In genomic region chr12:74076918-74077317, GRCh38 we compare ENCODE assay signal across 24 cellular contexts.
A peak's percentile ranks its signal among the peaks of the same experiment; 100 is the strongest.
DNase-seq lines count a peak whose midpoint lies in the region; ATAC-seq, FAIRE-seq and TF ChIP-seq lines count a peak whose summit lies in the region.
"Had no signal": no experiment of that assay in that cellular context is flagged by ENCODE, and none has a peak within 500 bp of the region (broad histone marks: within the 10 kb centered on the region; RNA-seq: fewer than 3 reads in every experiment).

No MANE protein-coding gene starts in this region.

- no peak overlapping the region for H2BK20ac ChIP-seq in IMR-90 (ENCODE audit: low read depth, low read length)

- H3K27me3 ChIP-seq in IMR-90 (ENCODE audit: control insufficient read depth, insufficient read depth, low read length), result no peaks in the 10 kb centered on the region
- no peaks in the 10 kb centered on the region for H3K27me3 ChIP-seq in PC-3 (ENCODE audit: low read length)
- H3K27me3 ChIP-seq in WERI-Rb-1 (ENCODE audit: insufficient read depth, low read depth, severe bottlenecking), result no peaks in the 10 kb centered on the region
- H3K27me3 ChIP-seq: BE2C, BLaER1 had no signal

- no peaks in the 10 kb centered on the region for H3K79me2 ChIP-seq in PC-3 (ENCODE audit: low read length)

- no peak overlapping the region for H3K14ac ChIP-seq in IMR-90 (replicated peaks; ENCODE audit: low read depth, low read length)

- no peak overlapping the region for H4K5ac ChIP-seq in IMR-90 (ENCODE audit: low read depth, low read length)

- intact Hi-C loops in IMR-90 (cut with micrococcal nuclease) (no loop called here), PC-3 (cut with micrococcal nuclease) (no loop called here)

- no peaks in the 10 kb centered on the region for H3K9me1 ChIP-seq in IMR-90 (ENCODE audit: insufficient read depth, low read length)

- CTCF ChIA-PET in A549 (lab: Yijun Ruan, JAX), result no interaction called here
- CTCF ChIA-PET in IMR-90 (lab: Yijun Ruan, JAX), result no interaction called here
- CTCF ChIA-PET in PC-3 (lab: Charles Lee), result no interaction called here

- no peak overlapping the region for H2AK5ac ChIP-seq in IMR-90 (ENCODE audit: low read depth, low read length)

- 0 out of 3 replicates have a peak, but pooled peaks cover 3% of the 10 kb centered on the region for H3K9me3 ChIP-seq in A549
- no peaks in the 10 kb centered on the region; the same call in 1 of the 2 replicates for H3K9me3 ChIP-seq in IMR-90 (ENCODE audit: control insufficient read depth, insufficient read depth, low read length)
- no peaks in the 10 kb centered on the region for H3K9me3 ChIP-seq in PC-3 (ENCODE audit: low read length)
- no peaks in the 10 kb centered on the region for H3K9me3 ChIP-seq in WERI-Rb-1 (ENCODE audit: severe bottlenecking)
- H3K9me3 ChIP-seq: BE2C, BLaER1 had no signal

- no peak overlapping the region for H2AFZ ChIP-seq in IMR-90 (replicated peaks; ENCODE audit: low read length, poor library complexity)
- H2AFZ ChIP-seq in PC-3 (ENCODE audit: low read length), result no peak overlapping the region

- H3K27ac ChIP-seq in A549 (no peak overlapping the region), IMR-90 (ENCODE audit: insufficient read depth, low read length) (no peak overlapping the region), PC-3 (ENCODE audit: low read length) (no peak overlapping the region), WERI-Rb-1 (no peak overlapping the region)
- H3K27ac ChIP-seq: 22Rv1, BLaER1 had no signal

- ATAC-seq in A549, result no peak
- ATAC-seq in IMR-90 (ENCODE audit: low read depth), result no peak
- no peak; the same call in 1 of the 2 replicates for ATAC-seq in PC-3
- ATAC-seq: GM12878 had no signal

- TF ChIP-seq RAD21 in A549 (conservative IDR thresholded peaks at IDR 0.05 in 1 of 2, IDR thresholded peaks at IDR 0.05 in 1 of 2) (0 out of 5 replicates have a peak, but pooled peaks of 1 of the 2 experiments have one; percentile 3), IMR-90 (IDR thresholded peaks at IDR 0.05; ENCODE audit: low read length) (no peak)

- no peaks in the 10 kb centered on the region for H3K36me3 ChIP-seq in IMR-90 (ENCODE audit: control insufficient read depth, insufficient read depth, low read length)
- no peaks in the 10 kb centered on the region for H3K36me3 ChIP-seq in PC-3 (ENCODE audit: low read depth, low read length)
- no peaks in the 10 kb centered on the region for H3K36me3 ChIP-seq in WERI-Rb-1
- H3K36me3 ChIP-seq: BE2C, BLaER1 had no signal

- no peak for FAIRE-seq in A549 (lab: Jason Lieb, UNC)
- FAIRE-seq: GM12878, GM19239 had no signal

- dilution Hi-C loops in IMR-90 (cut with HindIII; ENCODE audit: low sequenced_read_pairs, unreplicated experiment), result no loop called here

- no peak overlapping the region for H4K91ac ChIP-seq in IMR-90 (ENCODE audit: insufficient read depth, low read depth, low read length)

- H3K9me2 ChIP-seq in PC-3 (replicated peaks; ENCODE audit: low read length), result no peaks in the 10 kb centered on the region; the same call in 1 of the 2 replicates

- TF ChIP-seq CTCF in A549 (IDR thresholded peaks at IDR 0.05) (no peak), IMR-90 (conservative IDR thresholded peaks at IDR 0.05; ENCODE audit: low read depth, low read length) (no peak), PC-3 (conservative IDR thresholded peaks at IDR 0.05; ENCODE audit: low read depth, low read length) (0 out of 2 replicates have a peak, but pooled peaks have one; percentile 22), WERI-Rb-1 (IDR thresholded peaks at IDR 0.05; ENCODE audit: low read depth, low read length) (no peak)

- H2BK5ac ChIP-seq in IMR-90 (ENCODE audit: low read depth, low read length, poor library complexity, severe bottlenecking), result no peak overlapping the region

- TF ChIP-seq EP300 in A549 (IDR thresholded peaks at IDR 0.05), result no peak

- POLR2A ChIA-PET in A549 (lab: Yijun Ruan, JAX), result no interaction called here
- POLR2A ChIA-PET in IMR-90 (lab: Charles Lee; ENCODE audit: unreplicated experiment), result no interaction called here
- POLR2A ChIA-PET in PC-3 (lab: Charles Lee; ENCODE audit: unreplicated experiment), result interaction anchor here (0.6 kb wide), 1 partner anchor 371 kb away, joined by 3 read pairs; no protein-coding TSS in a partner anchor

- no peaks in the 10 kb centered on the region for H3K4me1 ChIP-seq in A549
- H3K4me1 ChIP-seq in IMR-90 (ENCODE audit: control insufficient read depth, insufficient read depth, low read length), result no peaks in the 10 kb centered on the region
- no peaks in the 10 kb centered on the region for H3K4me1 ChIP-seq in PC-3 (ENCODE audit: insufficient read depth, low read length)
- H3K4me1 ChIP-seq: BE2C, BLaER1 had no signal

- H4K8ac ChIP-seq in IMR-90 (ENCODE audit: low read depth in 2 of 2, low read length in 2 of 2), result no peak overlapping the region

- in situ Hi-C loops in IMR-90 (cut with MboI; ENCODE audit: low sequenced_read_pairs), result no loop called here

- H4K20me1 ChIP-seq in IMR-90 (ENCODE audit: insufficient read depth, low read length) (no peaks in the 10 kb centered on the region), PC-3 (ENCODE audit: low read length) (no peaks in the 10 kb centered on the region)
- H4K20me1 ChIP-seq: BLaER1 had no signal

- DNase-seq in NCI-H82 (lab: John Stamatoyannopoulos, UW) (peak; percentile 5), NCI-H82 treated with DMSO at 0.1 percent for 48 hours (lab: John Stamatoyannopoulos, UW; ENCODE audit: unreplicated experiment) (no peak), A549 (ENCODE audit: low read depth in 1 of 2, low spot score in 1 of 2) (no peak), IMR-90 (no peak), PC-3 (peak; percentile 13), NCI-H526 treated with DMSO at 0.1 percent for 48 hours (lab: John Stamatoyannopoulos, UW) (no peak), WERI-Rb-1 (no peak), DMS53 treated with DMSO at 0.1 percent for 48 hours (lab: John Stamatoyannopoulos, UW; ENCODE audit: unreplicated experiment) (no peak)
- DNase-seq: ACHN; BE2C; C1 segment of cervical spinal cord; CD4-positive, alpha-beta memory T cell; CD4-positive, CD25-positive, alpha-beta regulatory T cell; CD8-positive, alpha-beta memory T cell; COR-L47; DMS 273 treated with DMSO at 0.1 percent for 48 hours; DMS153; DMS53; DMS79 treated with DMSO at 0.1 percent for 48 hours; GDM1 had no signal

- BruUV-seq in IMR-90 (replicated peaks; lab: Mats Ljungman, UMichigan) (no TSS peak), PC-3 (replicated peaks; lab: Mats Ljungman, UMichigan) (no TSS peak)

- no peak overlapping the region for H2BK15ac ChIP-seq in IMR-90 (ENCODE audit: low read depth, low read length)

- TF ChIP-seq POLR2A in A549 (IDR thresholded peaks at IDR 0.05; ENCODE audit: low read length) (no peak), IMR-90 (IDR thresholded peaks at IDR 0.05; ENCODE audit: low read depth, low read length) (no peak)

- H3K4me2 ChIP-seq in A549 (no peak overlapping the region), IMR-90 (ENCODE audit: low read depth, low read length) (no peak overlapping the region), PC-3 (ENCODE audit: low read length) (no peak overlapping the region)
- H3K4me2 ChIP-seq: BLaER1 had no signal

- no peak overlapping the region for H3K4me3 ChIP-seq in A549
- no peak overlapping the region for H3K4me3 ChIP-seq in IMR-90 (ENCODE audit: insufficient read depth, low read depth, low read length)
- no peak overlapping the region for H3K4me3 ChIP-seq in PC-3 (ENCODE audit: low read length)
- H3K4me3 ChIP-seq in WERI-Rb-1 (ENCODE audit: low read depth, low read length), result no peak overlapping the region
- H3K4me3 ChIP-seq: BLaER1, GM12878 had no signal

- H2AK9ac ChIP-seq in IMR-90 (replicated peaks; ENCODE audit: low read depth, low read length, poor library complexity), result no peak overlapping the region

- H3K56ac ChIP-seq in IMR-90 (ENCODE audit: extremely low read depth, insufficient read depth, low read length), result no peak overlapping the region

- no peaks in the 10 kb centered on the region for H3F3A ChIP-seq in PC-3 (ENCODE audit: low read length, unreplicated experiment)

- H3K9ac ChIP-seq in IMR-90 (ENCODE audit: low read depth, low read length) (no peak overlapping the region), PC-3 (ENCODE audit: low read length) (no peak overlapping the region)
- H3K9ac ChIP-seq: BLaER1 had no signal

- no peaks in the 10 kb centered on the region for H3K79me1 ChIP-seq in IMR-90 (ENCODE audit: low read depth in 1 of 2, low read length in 2 of 2)

- no peak overlapping the region for H3K23ac ChIP-seq in IMR-90 (ENCODE audit: low read depth, low read length)

- no peak overlapping the region for H2BK120ac ChIP-seq in IMR-90 (ENCODE audit: low read depth, low read length)

- no peak overlapping the region for H3K18ac ChIP-seq in IMR-90 (ENCODE audit: low read depth, low read length)

- no peak overlapping the region for H3K4ac ChIP-seq in IMR-90 (ENCODE audit: low read depth, low read length)

TF ChIP-seq in A549, 52 proteins besides CTCF, POLR2A, EP300 and RAD21:
- TF ChIP-seq NR3C1 (IDR thresholded peaks at IDR 0.05), result no peak
- TF ChIP-seq MAFK (IDR thresholded peaks at IDR 0.05; ENCODE audit: partially characterized antibody), result peak; percentile 61
TF ChIP-seq in A549: peak in this region for 1.

TF ChIP-seq in IMR-90, 13 proteins besides CTCF, POLR2A, EP300 and RAD21:
- no peak for TF ChIP-seq BHLHE40 (IDR thresholded peaks at IDR 0.05; ENCODE audit: low read depth, low read length)
- peak; percentile 51 for TF ChIP-seq MAFK (IDR thresholded peaks at IDR 0.05; ENCODE audit: low read depth, low read length)

Comparison
In these comparisons a context has a peak if more than half of its experiments do, and no peak if none do; other contexts are left out.
1. DNase-seq: peak in NCI-H82 (single experiment) and PC-3 (single experiment); none in NCI-H82 treated with DMSO at 0.1 percent for 48 hours (single experiment), A549 (0 of 2), IMR-90 (single experiment), NCI-H526 treated with DMSO at 0.1 percent for 48 hours (single experiment), WERI-Rb-1 (single experiment) and DMS53 treated with DMSO at 0.1 percent for 48 hours (single experiment).